In the genomic region with DNA sequence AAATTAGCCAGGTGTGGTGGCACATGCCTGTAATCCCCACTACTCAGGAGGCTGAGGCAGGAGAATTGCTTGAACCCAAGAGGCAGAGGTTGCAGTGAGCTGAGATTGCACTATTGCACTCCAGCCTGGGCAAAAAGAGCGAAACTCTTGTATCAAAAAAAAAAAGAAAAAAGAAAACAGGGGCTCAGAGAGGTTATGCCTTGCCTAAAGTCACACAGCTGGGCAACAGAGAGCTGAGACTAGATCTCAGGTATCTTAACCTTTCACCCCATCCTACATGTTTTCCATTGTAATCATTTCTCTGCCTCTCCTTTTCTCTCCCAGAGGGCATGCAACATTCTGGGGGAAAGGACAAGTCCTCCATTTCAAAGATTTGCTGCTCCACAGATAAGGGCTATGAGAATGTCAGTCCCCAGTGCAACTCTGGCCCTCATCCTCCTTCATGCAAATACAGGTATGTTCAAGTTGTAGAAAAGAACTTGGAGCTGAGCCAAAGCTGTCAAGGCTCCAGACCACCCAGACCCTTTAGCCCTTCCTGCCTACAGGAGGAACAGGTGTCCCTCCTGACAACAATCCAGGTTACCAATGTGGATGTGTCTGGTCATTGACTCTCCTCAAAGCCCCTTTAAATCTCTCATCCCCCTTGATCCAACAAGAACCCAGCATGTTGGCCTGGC, we compare ENCODE assay signal across 22 cellular contexts. TPM values are rescaled to one million over a fixed set of nuclear protein-coding genes. Genes with fewer than 3 reads are reported as not detected.
DNase-seq lines count a peak whose midpoint lies in the region; ATAC-seq, FAIRE-seq and TF ChIP-seq lines count a peak whose summit lies in the region.
"Had no signal": no experiment of that assay in that cellular context is flagged by ENCODE, and none has a peak within 500 bp of the region (broad histone marks: within the 10 kb centered on the region; RNA-seq: fewer than 3 reads in every experiment).

No MANE protein-coding gene starts in this region.

- H3K27me3 ChIP-seq in GM12878 (replicated peaks in 1 of 2; ENCODE audit: control insufficient read depth in 2 of 2, insufficient read depth in 2 of 2, low read length in 1 of 2), result no peaks in the 10 kb centered on the region
- H3K27me3 ChIP-seq in gastrocnemius medialis, result no peaks in the 10 kb centered on the region
- H3K27me3 ChIP-seq: upper lobe of left lung had no signal

- peak overlapping the region; percentile 46 to 88 (median 88) for H3K27ac Mint-ChIP-seq in IgD-negative memory B cell
- H3K27ac Mint-ChIP-seq in activated CD4-positive, alpha-beta memory T cell treated with anti-CD3 and anti-CD28 coated beads, Interleukin-2, amount 10 ng/mL, durations not matched to agents 7 days and 5 days, result no peak overlapping the region
- H3K27ac Mint-ChIP-seq: HFFc6 had no signal

- no peak for TF ChIP-seq CTCF in GM12878 (IDR thresholded peaks at IDR 0.05 in 2 of 3, conservative IDR thresholded peaks at IDR 0.05 in 1 of 3; ENCODE audit: control insufficient read depth in 2 of 3, extremely low read depth in 1 of 3, insufficient read depth in 1 of 3, low read depth in 3 of 3, low read length in 3 of 3)
- no peak for TF ChIP-seq CTCF in gastrocnemius medialis (IDR thresholded peaks at IDR 0.05 in 4 of 5, conservative IDR thresholded peaks at IDR 0.05 in 1 of 5)

- DNase-seq in DMS79 treated with DMSO at 0.1 percent for 48 hours (lab: John Stamatoyannopoulos, UW) (peak; percentile 35), GM12878 (ENCODE audit: low read depth, low spot score) (no peak), gastrocnemius medialis (no peak), cerebellar cortex (ENCODE audit: low spot score) (no peak), left lobe of liver (ENCODE audit: low spot score) (no peak)
- no peak for DNase-seq in activated CD4-positive, alpha-beta memory T cell treated with anti-CD3 and anti-CD28 coated beads, Interleukin-2, amount 10 ng/mL, durations not matched to agents 7 days and 5 days
- DNase-seq: activated naive CD4-positive, alpha-beta T cell treated with Interleukin-2 at 50 U/mL for 16 hours; activated T-cell treated with anti-CD3 and anti-CD28 coated beads, Interleukin-2, amount 50 U/mL, for 24 hours; amygdala; Caco-2; central memory CD4-positive, alpha-beta T cell; foreskin melanocyte; HFFc6; kidney glomerular epithelial cell; mesendoderm; NCI-H526 treated with DMSO at 0.1 percent for 48 hours; stimulated activated CD4-positive, alpha-beta T cell treated with anti-CD3 and anti-CD28 coated beads, Interleukin-2, amount 100 ng/mL, for 48 hours; upper lobe of left lung; WERI-Rb-1 had no signal

- H3K27ac ChIP-seq in GM12878 (ENCODE audit: control insufficient read depth, insufficient read depth) (no peak overlapping the region), gastrocnemius medialis (peak overlapping the region; percentile 48 to 72 (median 56))
- H3K27ac ChIP-seq: WERI-Rb-1 had no signal

- H2AFZ ChIP-seq in GM12878 (ENCODE audit: control insufficient read depth, low read depth, low read length), result no peak overlapping the region

- no peaks in the 10 kb centered on the region for H3K36me3 Mint-ChIP-seq in IgD-negative memory B cell
- H3K36me3 Mint-ChIP-seq in activated CD4-positive, alpha-beta memory T cell treated with anti-CD3 and anti-CD28 coated beads, Interleukin-2, amount 10 ng/mL, durations not matched to agents 7 days and 5 days (ENCODE audit: low read depth), result peaks cover 16% of the 10 kb centered on the region
- H3K36me3 Mint-ChIP-seq: natural killer cell treated with Interleukin-12 subunit alpha and Interleukin-12 subunit beta and Interleukin-15 and Interleukin-18, amount 100 ng/mL, for 72 hours had no signal

- H3K4me3 Mint-ChIP-seq in IgD-negative memory B cell, result peak overlapping the region in 2 of 4 donors; percentile 8 to 66
- no peak overlapping the region for H3K4me3 Mint-ChIP-seq in activated CD4-positive, alpha-beta memory T cell treated with anti-CD3 and anti-CD28 coated beads, Interleukin-2, amount 10 ng/mL, durations not matched to agents 7 days and 5 days
- H3K4me3 Mint-ChIP-seq: activated T-cell treated with anti-CD3 and anti-CD28 coated beads, Interleukin-2, amount 50 U/mL, for 24 hours; HFFc6; natural killer cell treated with Interleukin-12 subunit alpha and Interleukin-12 subunit beta and Interleukin-15 and Interleukin-18, amount 100 ng/mL, for 72 hours had no signal

- no peak for TF ChIP-seq EP300 in GM12878 (IDR thresholded peaks at IDR 0.05; ENCODE audit: borderline replicate concordance in 1 of 2, control insufficient read depth in 1 of 2, low read depth in 2 of 2, low read length in 2 of 2)

- H4K20me1 ChIP-seq in GM12878 (ENCODE audit: control insufficient read depth, insufficient read depth), result no peaks in the 10 kb centered on the region; the same call in 1 of the 2 replicates

- 100% methylated on average over 1 of the region's 1 CpG for WGBS in GM12878 (ENCODE audit: insufficient coverage, insufficient replicate concordance, low lambda C conversion rate, missing lambda C conversion rate)

- FAIRE-seq in GM12878 (lab: Jason Lieb, UNC), result no peak

- peaks cover 23% of the 10 kb centered on the region for H3K4me1 ChIP-seq in GM12878 (ENCODE audit: control insufficient read depth, insufficient read depth, low read length)
- peaks cover 80 to 86% of the 10 kb centered on the region in 2 donors for H3K4me1 ChIP-seq in gastrocnemius medialis

- POLR2A ChIA-PET in GM12878 (lab: Charles Lee), result interaction anchor here (0.6 to 1.1 kb wide), 4 partner anchors 12 to 145 kb away, joined by 3 to 5 read pairs (median 4); no protein-coding TSS in a partner anchor
- POLR2A ChIA-PET in activated CD4-positive, alpha-beta memory T cell treated with anti-CD3 and anti-CD28 coated beads, Interleukin-2, amount 10 ng/mL, durations not matched to agents 7 days and 5 days (lab: Charles Lee), result interaction anchor here (1.3 to 9.6 kb wide), 2 partner anchors 9 kb away, joined by 4 to 205 read pairs; no protein-coding TSS in a partner anchor

- H3K79me2 ChIP-seq in GM12878 (ENCODE audit: control insufficient read depth, insufficient read depth, low read length), result peaks cover 29% of the 10 kb centered on the region

- H3K9me3 Mint-ChIP-seq in IgD-negative memory B cell, result no peaks in the 10 kb centered on the region
- H3K9me3 Mint-ChIP-seq in activated CD4-positive, alpha-beta memory T cell treated with anti-CD3 and anti-CD28 coated beads, Interleukin-2, amount 10 ng/mL, durations not matched to agents 7 days and 5 days, result no peaks in the 10 kb centered on the region
- H3K9me3 Mint-ChIP-seq: activated T-cell treated with anti-CD3 and anti-CD28 coated beads, Interleukin-2, amount 50 U/mL, for 24 hours; HFFc6; natural killer cell treated with Interleukin-12 subunit alpha and Interleukin-12 subunit beta and Interleukin-15 and Interleukin-18, amount 100 ng/mL, for 72 hours had no signal

- TF ChIP-seq POLR2A in GM12878 (IDR thresholded peaks at IDR 0.05; ENCODE audit: low read depth, low read length) (no peak), gastrocnemius medialis (IDR thresholded peaks at IDR 0.05) (no peak)

- H3K4me2 ChIP-seq in GM12878 (ENCODE audit: control insufficient read depth, insufficient read depth), result peak overlapping the region; percentile 78

- SMC1A ChIA-PET in GM12878 (lab: Charles Lee; ENCODE audit: uncharacterized antibody, unreplicated experiment), result interaction anchor here (0.7 to 3.5 kb wide), 9 partner anchors 8 to 50 kb away, joined by 3 to 13 read pairs (median 4); no protein-coding TSS in a partner anchor

- H3K9ac ChIP-seq in GM12878 (ENCODE audit: control insufficient read depth, insufficient read depth, low read length), result no peak overlapping the region

- no peaks in the 10 kb centered on the region for H3K9me3 ChIP-seq in GM12878 (replicated peaks; ENCODE audit: control insufficient read depth, insufficient read depth, low read length)
- H3K9me3 ChIP-seq in gastrocnemius medialis, result no peaks in the 10 kb centered on the region
- H3K9me3 ChIP-seq: Caco-2, upper lobe of left lung had no signal

- no peaks in the 10 kb centered on the region for H3K36me3 ChIP-seq in GM12878 (ENCODE audit: control insufficient read depth in 2 of 2, insufficient read depth in 2 of 2, low read length in 1 of 2)
- no peaks in the 10 kb centered on the region for H3K36me3 ChIP-seq in gastrocnemius medialis
- H3K36me3 ChIP-seq: WERI-Rb-1 had no signal

- no peak overlapping the region for H3K4me3 ChIP-seq in GM12878
- no peak overlapping the region for H3K4me3 ChIP-seq in gastrocnemius medialis
- H3K4me3 ChIP-seq: skin epidermis, upper lobe of left lung had no signal

- no peak for TF ChIP-seq RAD21 in GM12878 (IDR thresholded peaks at IDR 0.05; ENCODE audit: insufficient read depth, low read depth, low read length)

- no peaks in the 10 kb centered on the region for H3K27me3 Mint-ChIP-seq in IgD-negative memory B cell
- H3K27me3 Mint-ChIP-seq in activated CD4-positive, alpha-beta memory T cell treated with anti-CD3 and anti-CD28 coated beads, Interleukin-2, amount 10 ng/mL, durations not matched to agents 7 days and 5 days, result no peaks in the 10 kb centered on the region
- H3K27me3 Mint-ChIP-seq: activated T-cell treated with anti-CD3 and anti-CD28 coated beads, Interleukin-2, amount 50 U/mL, for 24 hours; natural killer cell treated with Interleukin-12 subunit alpha and Interleukin-12 subunit beta and Interleukin-15 and Interleukin-18, amount 100 ng/mL, for 72 hours had no signal

- intact Hi-C loops in GM12878 (cut with micrococcal nuclease; ENCODE audit: unreplicated experiment) (no loop called here), gastrocnemius medialis (cut with DNase I; ENCODE audit: low total_unique reads) (no loop called here)

- in situ Hi-C loops in GM12878 (cut with MboI) (no loop called here), gastrocnemius medialis (cut with MboI; ENCODE audit: low sequenced_read_pairs in 4 of 4) (no loop called here)

- CTCF ChIA-PET in GM12878 (lab: Yijun Ruan, JAX), result interaction anchor here (0.7 to 4.4 kb wide), 8 partner anchors 8 to 185 kb away, joined by 3 to 18 read pairs (median 4); no protein-coding TSS in a partner anchor
- CTCF ChIA-PET in activated CD4-positive, alpha-beta memory T cell treated with anti-CD3 and anti-CD28 coated beads, Interleukin-2, amount 10 ng/mL, durations not matched to agents 7 days and 5 days (lab: Charles Lee), result no interaction called here

- peaks cover 29 to 39% (median 31%) of the 10 kb centered on the region in 3 donors for H3K4me1 Mint-ChIP-seq in IgD-negative memory B cell
- peaks cover 28% of the 10 kb centered on the region for H3K4me1 Mint-ChIP-seq in activated CD4-positive, alpha-beta memory T cell treated with anti-CD3 and anti-CD28 coated beads, Interleukin-2, amount 10 ng/mL, durations not matched to agents 7 days and 5 days

- ATAC-seq in GM12878 (no peak), gastrocnemius medialis (no peak), left lobe of liver (no peak)
- ATAC-seq: natural killer cell treated with Interleukin-12 subunit alpha and Interleukin-12 subunit beta and Interleukin-15 and Interleukin-18, amount 100 ng/mL, for 72 hours had no signal

- RAD21 ChIA-PET in GM12878 (lab: Charles Lee; ENCODE audit: unreplicated experiment), result interaction anchor here (1.0 to 1.7 kb wide), 4 partner anchors 8 to 50 kb away, joined by 3 to 5 read pairs (median 4); no protein-coding TSS in a partner anchor

- BruUV-seq in GM12878 (replicated peaks; lab: Mats Ljungman, UMichigan), result no TSS peak

RNA-seq across cellular contexts. Expression of a gene that starts 6.9 kb away (rescaled TPM):
- polyA plus RNA-seq in IgD-negative memory B cell (8.9 TPM), GM12878 (2011; rRNA removed) (1.4 and 2.8 TPM in 2 replicates), GM12878 (2014; fragmentation: Illumina TruSeq; extraction: Trizol) (14.4 and 14.9 TPM in 2 replicates), GM12878 (2014; fragmentation: Nextera tagmentation; extraction: Ambion mirVana) (1 to 10 TPM in 1 of 2 experiments, under 1 TPM in 1; 0.87 to 1.1 TPM), GM12878 (2014; rRNA removed) (5.5 and 8.3 TPM in 2 replicates), GM12878 (2016; fragmentation: Nextera tagmentation; extraction: Ambion mirVana) (1 to 10 TPM; 5.4 to 7.4 TPM)
- total RNA-seq in GM12878 (2013; cell fraction: nucleolus; rRNA removed), result 12.9 and 13.6 TPM in 2 replicates
- total RNA-seq in GM12878 (2014; rRNA removed) (1.4 and 3.2 TPM in 2 replicates), GM12878 (2014; rRNA removed; fragmentation: Illumina TruSeq; extraction: Trizol) (2.1 and 2.5 TPM in 2 replicates), GM12878 (2021) (18.3 and 21.4 TPM in 2 replicates), gastrocnemius medialis (1 to 10 TPM; 2.5 to 4.3 (median 3.7) TPM), left lobe of liver (2.7 TPM)
- 5.7 TPM for polyA plus RNA-seq in GM12878 (2011; ENCODE audit: low read depth)
- 2.1 and 4.3 TPM in 2 replicates for polyA plus RNA-seq in GM12878 (2011; cell fraction: cytosol; rRNA removed)
- polyA plus RNA-seq in GM12878 (2011; cell fraction: nucleus; rRNA removed), result 10.2 and 13.4 TPM in 2 replicates
- 10.7 and 11.3 TPM in 2 replicates for polyA plus RNA-seq in GM12878 (2012)
- polyA minus RNA-seq in GM12878 (2011; rRNA and poly(A)+ RNA removed), result 2.8 and 4.9 TPM in 2 replicates
- 4.8 TPM in 2 replicates for polyA minus RNA-seq in GM12878 (2011; cell fraction: cytosol; rRNA and poly(A)+ RNA removed)
- 4.7 and 8.6 TPM in 2 replicates for polyA minus RNA-seq in GM12878 (2011; cell fraction: nucleus; rRNA and poly(A)+ RNA removed)
- total RNA-seq in activated CD4-positive, alpha-beta memory T cell treated with anti-CD3 and anti-CD28 coated beads, Interleukin-2, amount 10 ng/mL, durations not matched to agents 7 days and 5 days, result 10 to 100 TPM; 26.6 to 27.5 TPM
